In genomic region chr2:189149981-189150380, GRCh38 we compare ENCODE assay signal across 11 cellular contexts. TPM values are rescaled to one million over a fixed set of nuclear protein-coding genes. Genes with fewer than 3 reads are reported as not detected.
DNase-seq lines count a peak whose midpoint lies in the region; ATAC-seq and TF ChIP-seq lines count a peak whose summit lies in the region.
"Had no signal": no experiment of that assay in that cellular context is flagged by ENCODE, and none has a peak within 500 bp of the region (broad histone marks: within the 10 kb centered on the region; RNA-seq: fewer than 3 reads in every experiment).

No MANE protein-coding gene starts in this region.

- POLR2A ChIA-PET in RWPE1 (lab: Yijun Ruan, JAX; ENCODE audit: low non-redundant PET) = no interaction called here

- H4K20me1 ChIP-seq in GM23248 (ENCODE audit: insufficient read depth) (no peaks in the 10 kb centered on the region), fibroblast of lung (ENCODE audit: control insufficient read depth, extremely low read depth, insufficient read depth, low read length) (no peaks in the 10 kb centered on the region)

- no peak for ATAC-seq in activated naive CD8-positive, alpha-beta T cell treated with anti-CD3 and anti-CD28 coated beads, Interleukin-2, amount 50 U/mL, for 24 hours
- ATAC-seq: stimulated activated effector memory CD8-positive, alpha-beta T cell treated with anti-CD3 and anti-CD28 coated beads, Interleukin-12 subunit alpha, Interleukin-12 subunit beta, amount 100 ng/mL, for 72 hours had no signal

- no peak for TF ChIP-seq EP300 in sigmoid colon (IDR thresholded peaks at IDR 0.05)

- CTCF ChIA-PET in RWPE1 (lab: Yijun Ruan, JAX) = no interaction called here

- no peak for TF ChIP-seq POLR2A in sigmoid colon (IDR thresholded peaks at IDR 0.05)

- 0% methylated on average over 2 of the region's 2 CpGs for WGBS in GM23248 (ENCODE audit: low coverage in 1 of 2, low lambda C conversion rate in 2 of 2, missing lambda C conversion rate in 2 of 2), 2 experiments
- 8 to 23% methylated on average over 2 of the region's 2 CpGs for WGBS in sigmoid colon, 2 donors

- H3K36me3 ChIP-seq in GM23248 (ENCODE audit: low read depth) (no peaks in the 10 kb centered on the region), fibroblast of lung (ENCODE audit: control insufficient read depth, insufficient read depth, low read length) (no peaks in the 10 kb centered on the region), sigmoid colon (no peaks in the 10 kb centered on the region)
- H3K36me3 ChIP-seq: cardiac muscle cell had no signal

- no peak overlapping the region for H3K27ac Mint-ChIP-seq in T-helper 2 cell treated with Interferon-gamma antibody and Interleukin-4, amounts not matched to agents 5 μg/mL and 100 μg/mL, for 36 hours
- no peak overlapping the region for H3K27ac Mint-ChIP-seq in activated naive CD8-positive, alpha-beta T cell treated with anti-CD3 and anti-CD28 coated beads, Interleukin-2, amount 50 U/mL, for 24 hours
- H3K27ac Mint-ChIP-seq: stimulated activated effector memory CD8-positive, alpha-beta T cell treated with anti-CD3 and anti-CD28 coated beads, Interleukin-12 subunit alpha, Interleukin-12 subunit beta, amount 100 ng/mL, for 72 hours had no signal

- H3K4me1 Mint-ChIP-seq in T-helper 2 cell treated with Interferon-gamma antibody and Interleukin-4, amounts not matched to agents 5 μg/mL and 100 μg/mL, for 36 hours (ENCODE audit: low read depth) = no peaks in the 10 kb centered on the region
- H3K4me1 Mint-ChIP-seq in activated naive CD8-positive, alpha-beta T cell treated with anti-CD3 and anti-CD28 coated beads, Interleukin-2, amount 50 U/mL, for 24 hours = no peaks in the 10 kb centered on the region
- H3K4me1 Mint-ChIP-seq: stimulated activated effector memory CD8-positive, alpha-beta T cell treated with anti-CD3 and anti-CD28 coated beads, Interleukin-12 subunit alpha, Interleukin-12 subunit beta, amount 100 ng/mL, for 72 hours had no signal

- H2AFZ ChIP-seq in GM23248 (no peak overlapping the region), fibroblast of lung (ENCODE audit: low read length) (no peak overlapping the region)

- no peaks in the 10 kb centered on the region for H3K9me3 ChIP-seq in GM23248 (ENCODE audit: low read depth)
- no peaks in the 10 kb centered on the region for H3K9me3 ChIP-seq in fibroblast of lung (ENCODE audit: control insufficient read depth, insufficient read depth, low read depth, low read length)
- no peaks in the 10 kb centered on the region for H3K9me3 ChIP-seq in sigmoid colon

- no peak overlapping the region for H3K4me3 Mint-ChIP-seq in T-helper 2 cell treated with Interferon-gamma antibody and Interleukin-4, amounts not matched to agents 5 μg/mL and 100 μg/mL, for 36 hours
- no peak overlapping the region for H3K4me3 Mint-ChIP-seq in activated naive CD8-positive, alpha-beta T cell treated with anti-CD3 and anti-CD28 coated beads, Interleukin-2, amount 50 U/mL, for 24 hours
- H3K4me3 Mint-ChIP-seq: stimulated activated effector memory CD8-positive, alpha-beta T cell treated with anti-CD3 and anti-CD28 coated beads, Interleukin-12 subunit alpha, Interleukin-12 subunit beta, amount 100 ng/mL, for 72 hours had no signal

- TF ChIP-seq CTCF in RWPE1 (conservative IDR thresholded peaks at IDR 0.05; ENCODE audit: low read depth) (no peak), fibroblast of lung (conservative IDR thresholded peaks at IDR 0.05 in 1 of 2, IDR thresholded peaks at IDR 0.05 in 1 of 2; ENCODE audit: low read depth in 1 of 2, low read length in 2 of 2) (no peak), sigmoid colon (IDR thresholded peaks at IDR 0.05) (no peak)

- no peaks in the 10 kb centered on the region for H3K9me3 Mint-ChIP-seq in T-helper 2 cell treated with Interferon-gamma antibody and Interleukin-4, amounts not matched to agents 5 μg/mL and 100 μg/mL, for 36 hours
- H3K9me3 Mint-ChIP-seq in activated naive CD8-positive, alpha-beta T cell treated with anti-CD3 and anti-CD28 coated beads, Interleukin-2, amount 50 U/mL, for 24 hours = peaks cover 4% of the 10 kb centered on the region
- H3K9me3 Mint-ChIP-seq: stimulated activated effector memory CD8-positive, alpha-beta T cell treated with anti-CD3 and anti-CD28 coated beads, Interleukin-12 subunit alpha, Interleukin-12 subunit beta, amount 100 ng/mL, for 72 hours had no signal

- peaks cover 81% of the 10 kb centered on the region for H3F3A ChIP-seq in GM23248 (ENCODE audit: insufficient read depth)

- in situ Hi-C loops in GM23248 (cut with MboI) = no loop called here

- intact Hi-C loops in sigmoid colon (cut with DNase I) = no loop called here

- DNase-seq in GM23248 (peak; percentile 80), RWPE1 (ENCODE audit: low spot score) (peak; percentile 2), fibroblast of lung (ENCODE audit: low read depth in 2 of 2) (peak; percentile 80 to 81), sigmoid colon (no peak)
- DNase-seq in activated effector memory CD4-positive, alpha-beta T cell treated with Interleukin-2 at 50 U/mL for 16 hours = no peak
- DNase-seq in T-helper 2 cell treated with Interferon-gamma antibody and Interleukin-4, amounts not matched to agents 5 μg/mL and 100 μg/mL, for 36 hours (ENCODE audit: low spot score) = no peak
- no peak for DNase-seq in activated naive CD8-positive, alpha-beta T cell treated with anti-CD3 and anti-CD28 coated beads, Interleukin-2, amount 50 U/mL, for 24 hours
- DNase-seq: head of caudate nucleus, MM.1S had no signal

- H3K36me3 Mint-ChIP-seq in T-helper 2 cell treated with Interferon-gamma antibody and Interleukin-4, amounts not matched to agents 5 μg/mL and 100 μg/mL, for 36 hours (ENCODE audit: low read depth) = no peaks in the 10 kb centered on the region
- no peaks in the 10 kb centered on the region for H3K36me3 Mint-ChIP-seq in activated naive CD8-positive, alpha-beta T cell treated with anti-CD3 and anti-CD28 coated beads, Interleukin-2, amount 50 U/mL, for 24 hours (ENCODE audit: low read depth)
- H3K36me3 Mint-ChIP-seq: stimulated activated effector memory CD8-positive, alpha-beta T cell treated with anti-CD3 and anti-CD28 coated beads, Interleukin-12 subunit alpha, Interleukin-12 subunit beta, amount 100 ng/mL, for 72 hours had no signal

- H3K27ac ChIP-seq in GM23248 (peak overlapping the region; percentile 74), RWPE1 (no peak overlapping the region), fibroblast of lung (ENCODE audit: insufficient read depth, low read length) (peak overlapping the region; percentile 44), sigmoid colon (peak overlapping the region in 3 of 4 donors; percentile 10 to 39 (median 29))
- H3K27ac ChIP-seq: cardiac muscle cell had no signal

- H3K4me2 ChIP-seq in GM23248 (ENCODE audit: unreplicated experiment) (peak overlapping the region; percentile 46), fibroblast of lung (ENCODE audit: extremely low read depth, insufficient read depth, low read length) (peak overlapping the region; percentile 48)

- no peaks in the 10 kb centered on the region for H3K27me3 ChIP-seq in GM23248 (replicated peaks; ENCODE audit: insufficient read depth)
- H3K27me3 ChIP-seq in fibroblast of lung (ENCODE audit: control insufficient read depth, insufficient read depth, low read length) = no peaks in the 10 kb centered on the region
- H3K27me3 ChIP-seq in sigmoid colon = no peaks in the 10 kb centered on the region
- H3K27me3 ChIP-seq: cardiac muscle cell had no signal

- H3K27me3 Mint-ChIP-seq in T-helper 2 cell treated with Interferon-gamma antibody and Interleukin-4, amounts not matched to agents 5 μg/mL and 100 μg/mL, for 36 hours (ENCODE audit: low read depth) = no peaks in the 10 kb centered on the region
- no peaks in the 10 kb centered on the region for H3K27me3 Mint-ChIP-seq in activated naive CD8-positive, alpha-beta T cell treated with anti-CD3 and anti-CD28 coated beads, Interleukin-2, amount 50 U/mL, for 24 hours

- H3K4me1 ChIP-seq in GM23248 (ENCODE audit: insufficient read depth) (peaks cover 88% of the 10 kb centered on the region), fibroblast of lung (ENCODE audit: control insufficient read depth, extremely low read depth, insufficient read depth, low read length) (peaks cover 20% of the 10 kb centered on the region), sigmoid colon (peaks cover 0 to 63% (median 45%) of the 10 kb centered on the region in 4 donors)

- H3K9ac ChIP-seq in GM23248 = peak overlapping the region; percentile 14
- no peak overlapping the region for H3K9ac ChIP-seq in fibroblast of lung (ENCODE audit: insufficient read depth, low read length)

- H3K79me2 ChIP-seq in GM23248 (ENCODE audit: insufficient read depth) (peaks cover 100% of the 10 kb centered on the region), fibroblast of lung (ENCODE audit: control insufficient read depth, insufficient read depth, low read length) (peaks cover 86% of the 10 kb centered on the region)

- H3K4me3 ChIP-seq in GM23248 (0 out of 2 replicates have a peak overlapping the region, but pooled peaks have one; percentile 7), fibroblast of lung (replicated peaks in 1 of 4; ENCODE audit: control extremely low read depth in 1 of 4, insufficient read depth in 1 of 4, low read depth in 3 of 4, low read length in 4 of 4) (no peak overlapping the region), sigmoid colon (no peak overlapping the region)
- H3K4me3 ChIP-seq: cardiac muscle cell had no signal

- H3K9me2 ChIP-seq in GM23248 (ENCODE audit: insufficient read depth) = no peaks in the 10 kb centered on the region

RNA-seq across cellular contexts. Expression of gene COL5A2, which starts 29.6 kb away (rescaled TPM):
- total RNA-seq in GM23248 (2014; rRNA removed; shearing (Covaris generic)) = 962 and 974 TPM in 2 replicates
- polyA plus RNA-seq in GM23248 (2016; fragmentation: Nextera tagmentation; extraction: Ambion mirVana) (248 and 252 TPM in 2 replicates), fibroblast of lung (93.1 and 353 TPM in 2 replicates), sigmoid colon (10 to 100 TPM in 1 of 3 donors, 1 to 10 TPM in 2; 3.6 to 31.0 (median 3.7) TPM)
- total RNA-seq in fibroblast of lung (200 and 253 TPM in 2 replicates), sigmoid colon (100 to 1,000 TPM in 1 of 4 donors, 10 to 100 TPM in 3; 60.9 to 164 (median 90.0) TPM)
- 101 and 369 TPM in 2 replicates for polyA plus RNA-seq in fibroblast of lung (2012)
- 109 and 270 TPM in 2 replicates for polyA minus RNA-seq in fibroblast of lung (ENCODE audit: low replicate concordance)

Comparison
In these comparisons a context has a peak if more than half of its experiments do, and no peak if none do; other contexts are left out.
1. DNase-seq: peak in GM23248 (single experiment), RWPE1 (single experiment) and fibroblast of lung (2 of 2); none in sigmoid colon (single experiment), activated effector memory CD4-positive, alpha-beta T cell treated with Interleukin-2 at 50 U/mL for 16 hours (single experiment), T-helper 2 cell treated with Interferon-gamma antibody and Interleukin-4, amounts not matched to agents 5 μg/mL and 100 μg/mL, for 36 hours (single experiment) and activated naive CD8-positive, alpha-beta T cell treated with anti-CD3 and anti-CD28 coated beads, Interleukin-2, amount 50 U/mL, for 24 hours (single experiment).